In the genomic region with DNA sequence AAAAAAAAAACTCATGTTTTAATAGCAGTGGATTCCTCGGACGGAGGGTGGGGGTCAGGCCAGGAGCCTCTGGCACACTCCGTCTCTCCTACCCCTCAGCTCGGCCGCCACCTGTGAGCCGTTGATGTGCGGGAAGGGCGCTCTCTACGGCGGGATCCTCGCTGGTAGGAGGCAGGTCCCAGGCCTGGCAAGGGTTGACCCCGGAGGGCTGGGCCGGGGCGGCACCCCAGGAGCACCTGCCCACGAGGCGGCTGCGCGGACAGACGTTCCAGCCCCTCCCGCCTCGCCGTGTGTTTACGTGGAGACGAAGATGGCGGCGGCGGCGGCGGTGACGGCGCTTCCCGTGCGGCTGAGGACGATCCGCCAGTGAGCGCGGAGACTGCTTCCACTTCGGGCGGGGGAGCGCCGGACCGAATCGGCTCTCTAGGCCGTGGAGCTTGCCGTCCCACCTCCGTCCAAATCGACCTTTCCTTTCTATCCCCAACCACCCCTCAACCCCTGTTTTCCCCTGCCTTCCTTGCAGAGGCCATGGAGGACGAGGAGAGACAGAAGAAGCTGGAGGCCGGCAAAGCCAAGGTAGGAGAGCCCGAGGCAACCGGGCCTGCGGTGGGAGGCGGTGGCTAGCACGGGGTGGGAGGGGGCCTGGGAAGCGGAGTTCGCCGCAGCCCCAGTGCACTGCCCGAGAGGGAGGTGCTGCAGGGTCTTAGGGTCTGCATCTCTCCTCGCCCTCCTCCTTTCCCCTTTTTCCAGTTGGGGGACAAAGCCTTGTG, we compare ENCODE assay signal across 1 cellular context.
A peak's percentile ranks its signal among the peaks of the same experiment; 100 is the strongest.
TF ChIP-seq lines count a peak whose summit lies in the region.

A gene (plus strand): TSS at position 291 of the 770 bp plus-strand sequence. CDS start 238 bp downstream, at position 529.

TF ChIP-seq in H1, 55 proteins besides CTCF, POLR2A, EP300 and RAD21:
- peak in 1 of 2 experiments; percentile 43; a peak in 1 of 4 replicates for TF ChIP-seq SIN3A (conservative IDR thresholded peaks at IDR 0.05 in 1 of 2, IDR thresholded peaks at IDR 0.05 in 1 of 2; ENCODE audit: low read depth in 1 of 2, low read length in 2 of 2)
- TF ChIP-seq CREB1 (IDR thresholded peaks at IDR 0.05) = peak; percentile 53; the same call in 1 of the 2 replicates
- TF ChIP-seq, protein P1, sequence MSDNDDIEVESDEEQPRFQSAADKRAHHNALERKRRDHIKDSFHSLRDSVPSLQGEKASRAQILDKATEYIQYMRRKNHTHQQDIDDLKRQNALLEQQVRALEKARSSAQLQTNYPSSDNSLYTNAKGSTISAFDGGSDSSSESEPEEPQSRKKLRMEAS (IDR thresholded peaks at IDR 0.05) = peak; percentile 74
- peak; percentile 74; the same call in 1 of the 2 replicates for TF ChIP-seq RBBP5 (IDR thresholded peaks at IDR 0.05; ENCODE audit: borderline replicate concordance, low read depth, low read length)
- no peak for TF ChIP-seq TEAD4 (IDR thresholded peaks at IDR 0.05; ENCODE audit: low read depth, low read length)
- TF ChIP-seq RFX5 (IDR thresholded peaks at IDR 0.05; ENCODE audit: borderline replicate concordance, low read depth, low read length) = no peak
- TF ChIP-seq NANOG (IDR thresholded peaks at IDR 0.05; ENCODE audit: insufficient read depth, low read depth, low read length, poor library complexity, severe bottlenecking) = no peak
- TF ChIP-seq CHD2 (IDR thresholded peaks at IDR 0.05; ENCODE audit: low read length) = no peak
- peak; percentile 90 for TF ChIP-seq ASH2L (IDR thresholded peaks at IDR 0.05; ENCODE audit: low read length)
- TF ChIP-seq TBP (IDR thresholded peaks at IDR 0.05; ENCODE audit: low read depth, low read length) = peak; percentile 46
- peak; percentile 92 for TF ChIP-seq YY1 (IDR thresholded peaks at IDR 0.05; ENCODE audit: low read depth, low read length)
- no peak for TF ChIP-seq TCF12 (IDR thresholded peaks at IDR 0.05; ENCODE audit: low read depth, low read length)
- TF ChIP-seq PHF8 (conservative IDR thresholded peaks at IDR 0.05; ENCODE audit: low read depth, low read length) = peak; percentile 83
- peak; percentile 82 for TF ChIP-seq TAF1 (IDR thresholded peaks at IDR 0.05; ENCODE audit: low read depth, low read length)
- TF ChIP-seq HDAC2 (IDR thresholded peaks at IDR 0.05; ENCODE audit: borderline replicate concordance in 1 of 2, low read depth in 2 of 2, low read length in 2 of 2) = peak in 1 of 2 experiments; percentile 58; a peak in 2 of 4 replicates
- TF ChIP-seq TAF7 (optimal IDR thresholded peaks at IDR 0.05; ENCODE audit: borderline replicate concordance, low read depth, low read length) = peak; percentile 74
- peak; percentile 45 for TF ChIP-seq POLR2AphosphoS5 (IDR thresholded peaks at IDR 0.05; ENCODE audit: low read depth, low read length)
- TF ChIP-seq KDM4A (IDR thresholded peaks at IDR 0.05; ENCODE audit: low read depth, low read length, severe bottlenecking) = peak; percentile 69
- TF ChIP-seq, protein P2, sequence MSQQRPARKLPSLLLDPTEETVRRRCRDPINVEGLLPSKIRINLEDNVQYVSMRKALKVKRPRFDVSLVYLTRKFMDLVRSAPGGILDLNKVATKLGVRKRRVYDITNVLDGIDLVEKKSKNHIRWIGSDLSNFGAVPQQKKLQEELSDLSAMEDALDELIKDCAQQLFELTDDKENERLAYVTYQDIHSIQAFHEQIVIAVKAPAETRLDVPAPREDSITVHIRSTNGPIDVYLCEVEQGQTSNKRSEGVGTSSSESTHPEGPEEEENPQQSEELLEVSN (IDR thresholded peaks at IDR 0.05) = peak; percentile 54; the same call in 1 of the 2 replicates
